In the genomic region with DNA sequence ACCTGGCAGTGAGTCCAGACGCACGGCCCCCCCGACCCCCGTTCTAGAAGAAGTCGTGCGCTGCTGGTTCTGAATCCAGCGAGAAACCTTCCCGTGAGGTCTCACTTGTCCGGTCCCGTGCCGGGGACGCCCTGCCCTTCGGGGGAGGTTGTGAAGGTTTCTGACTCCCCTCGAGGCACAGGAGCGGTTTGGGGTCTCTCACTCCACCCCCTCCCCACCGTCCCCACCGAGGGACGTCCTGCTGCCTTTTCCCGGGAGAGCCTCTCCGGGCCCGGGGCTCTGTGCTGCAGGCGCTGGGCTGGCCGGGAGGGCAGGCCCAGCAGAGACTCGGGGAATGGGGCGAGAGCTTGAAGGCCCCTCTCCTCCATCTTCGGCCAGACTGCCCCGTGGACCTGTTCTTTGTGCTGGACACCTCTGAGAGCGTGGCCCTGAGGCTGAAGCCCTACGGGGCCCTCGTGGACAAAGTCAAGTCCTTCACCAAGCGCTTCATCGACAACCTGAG, we compare ENCODE assay signal across 1 cellular context.
TF ChIP-seq lines count a peak whose summit lies in the region.

No MANE protein-coding gene starts in this region.

TF ChIP-seq in GM23338, 12 proteins besides CTCF, POLR2A, EP300 and RAD21 (continued from another document):
- TF ChIP-seq, protein P1, sequence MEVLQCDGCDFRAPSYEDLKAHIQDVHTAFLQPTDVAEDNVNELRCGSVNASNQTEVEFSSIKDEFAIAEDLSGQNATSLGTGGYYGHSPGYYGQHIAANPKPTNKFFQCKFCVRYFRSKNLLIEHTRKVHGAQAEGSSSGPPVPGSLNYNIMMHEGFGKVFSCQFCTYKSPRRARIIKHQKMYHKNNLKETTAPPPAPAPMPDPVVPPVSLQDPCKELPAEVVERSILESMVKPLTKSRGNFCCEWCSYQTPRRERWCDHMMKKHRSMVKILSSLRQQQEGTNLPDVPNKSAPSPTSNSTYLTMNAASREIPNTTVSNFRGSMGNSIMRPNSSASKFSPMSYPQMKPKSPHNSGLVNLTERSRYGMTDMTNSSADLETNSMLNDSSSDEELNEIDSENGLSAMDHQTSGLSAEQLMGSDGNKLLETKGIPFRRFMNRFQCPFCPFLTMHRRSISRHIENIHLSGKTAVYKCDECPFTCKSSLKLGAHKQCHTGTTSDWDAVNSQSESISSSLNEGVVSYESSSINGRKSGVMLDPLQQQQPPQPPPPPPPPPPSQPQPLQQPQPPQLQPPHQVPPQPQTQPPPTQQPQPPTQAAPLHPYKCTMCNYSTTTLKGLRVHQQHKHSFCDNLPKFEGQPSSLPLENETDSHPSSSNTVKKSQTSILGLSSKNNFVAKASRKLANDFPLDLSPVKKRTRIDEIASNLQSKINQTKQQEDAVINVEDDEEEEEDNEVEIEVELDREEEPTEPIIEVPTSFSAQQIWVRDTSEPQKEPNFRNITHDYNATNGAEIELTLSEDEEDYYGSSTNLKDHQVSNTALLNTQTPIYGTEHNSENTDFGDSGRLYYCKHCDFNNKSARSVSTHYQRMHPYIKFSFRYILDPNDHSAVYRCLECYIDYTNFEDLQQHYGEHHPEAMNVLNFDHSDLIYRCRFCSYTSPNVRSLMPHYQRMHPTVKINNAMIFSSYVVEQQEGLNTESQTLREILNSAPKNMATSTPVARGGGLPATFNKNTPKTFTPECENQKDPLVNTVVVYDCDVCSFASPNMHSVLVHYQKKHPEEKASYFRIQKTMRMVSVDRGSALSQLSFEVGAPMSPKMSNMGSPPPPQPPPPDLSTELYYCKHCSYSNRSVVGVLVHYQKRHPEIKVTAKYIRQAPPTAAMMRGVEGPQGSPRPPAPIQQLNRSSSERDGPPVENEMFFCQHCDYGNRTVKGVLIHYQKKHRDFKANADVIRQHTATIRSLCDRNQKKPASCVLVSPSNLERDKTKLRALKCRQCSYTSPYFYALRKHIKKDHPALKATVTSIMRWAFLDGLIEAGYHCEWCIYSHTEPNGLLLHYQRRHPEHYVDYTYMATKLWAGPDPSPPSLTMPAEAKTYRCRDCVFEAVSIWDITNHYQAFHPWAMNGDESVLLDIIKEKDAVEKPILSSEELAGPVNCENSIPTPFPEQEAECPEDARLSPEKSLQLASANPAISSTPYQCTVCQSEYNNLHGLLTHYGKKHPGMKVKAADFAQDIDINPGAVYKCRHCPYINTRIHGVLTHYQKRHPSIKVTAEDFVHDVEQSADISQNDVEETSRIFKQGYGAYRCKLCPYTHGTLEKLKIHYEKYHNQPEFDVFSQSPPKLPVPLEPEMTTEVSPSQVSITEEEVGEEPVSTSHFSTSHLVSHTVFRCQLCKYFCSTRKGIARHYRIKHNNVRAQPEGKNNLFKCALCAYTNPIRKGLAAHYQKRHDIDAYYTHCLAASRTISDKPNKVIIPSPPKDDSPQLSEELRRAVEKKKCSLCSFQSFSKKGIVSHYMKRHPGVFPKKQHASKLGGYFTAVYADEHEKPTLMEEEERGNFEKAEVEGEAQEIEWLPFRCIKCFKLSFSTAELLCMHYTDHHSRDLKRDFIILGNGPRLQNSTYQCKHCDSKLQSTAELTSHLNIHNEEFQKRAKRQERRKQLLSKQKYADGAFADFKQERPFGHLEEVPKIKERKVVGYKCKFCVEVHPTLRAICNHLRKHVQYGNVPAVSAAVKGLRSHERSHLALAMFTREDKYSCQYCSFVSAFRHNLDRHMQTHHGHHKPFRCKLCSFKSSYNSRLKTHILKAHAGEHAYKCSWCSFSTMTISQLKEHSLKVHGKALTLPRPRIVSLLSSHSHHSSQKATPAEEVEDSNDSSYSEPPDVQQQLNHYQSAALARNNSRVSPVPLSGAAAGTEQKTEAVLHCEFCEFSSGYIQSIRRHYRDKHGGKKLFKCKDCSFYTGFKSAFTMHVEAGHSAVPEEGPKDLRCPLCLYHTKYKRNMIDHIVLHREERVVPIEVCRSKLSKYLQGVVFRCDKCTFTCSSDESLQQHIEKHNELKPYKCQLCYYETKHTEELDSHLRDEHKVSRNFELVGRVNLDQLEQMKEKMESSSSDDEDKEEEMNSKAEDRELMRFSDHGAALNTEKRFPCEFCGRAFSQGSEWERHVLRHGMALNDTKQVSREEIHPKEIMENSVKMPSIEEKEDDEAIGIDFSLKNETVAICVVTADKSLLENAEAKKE (CRISPR knock-in tag; IDR thresholded peaks at IDR 0.05): no peak
- TF ChIP-seq STAT1 (IDR thresholded peaks at IDR 0.05; ENCODE audit: unreplicated experiment): no peak
- no peak for TF ChIP-seq POLR2AphosphoS5 (IDR thresholded peaks at IDR 0.05; ENCODE audit: low read depth)
- TF ChIP-seq, protein P2, sequence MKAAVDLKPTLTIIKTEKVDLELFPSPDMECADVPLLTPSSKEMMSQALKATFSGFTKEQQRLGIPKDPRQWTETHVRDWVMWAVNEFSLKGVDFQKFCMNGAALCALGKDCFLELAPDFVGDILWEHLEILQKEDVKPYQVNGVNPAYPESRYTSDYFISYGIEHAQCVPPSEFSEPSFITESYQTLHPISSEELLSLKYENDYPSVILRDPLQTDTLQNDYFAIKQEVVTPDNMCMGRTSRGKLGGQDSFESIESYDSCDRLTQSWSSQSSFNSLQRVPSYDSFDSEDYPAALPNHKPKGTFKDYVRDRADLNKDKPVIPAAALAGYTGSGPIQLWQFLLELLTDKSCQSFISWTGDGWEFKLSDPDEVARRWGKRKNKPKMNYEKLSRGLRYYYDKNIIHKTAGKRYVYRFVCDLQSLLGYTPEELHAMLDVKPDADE (IDR thresholded peaks at IDR 0.05): no peak
- no peak for TF ChIP-seq EZH2phosphoT487 (IDR thresholded peaks at IDR 0.05; ENCODE audit: unreplicated experiment)
